Comparison of ENCODE assay signal across 26 cellular contexts in genomic region chr1:211153932-211154331, GRCh38. TPM values are rescaled to one million over a fixed set of nuclear protein-coding genes. Genes with fewer than 3 reads are reported as not detected.
"Had no signal": no experiment of that assay in that cellular context is flagged by ENCODE, and none has a peak within 500 bp of the region (broad histone marks: within the 10 kb centered on the region; RNA-seq: fewer than 3 reads in every experiment).

No MANE protein-coding gene starts in this region.

- ATAC-seq: activated CD8-positive, alpha-beta T cell treated with anti-CD3 and anti-CD28 coated beads, Interleukin-2, amount 10 ng/mL, durations not matched to agents 7 days and 5 days; activated naive CD8-positive, alpha-beta T cell treated with anti-CD3 and anti-CD28 coated beads, Interleukin-2, amount 50 U/mL, for 24 hours; Right ventricle myocardium inferior had no signal

- H3K27me3 Mint-ChIP-seq: activated naive CD8-positive, alpha-beta T cell; activated naive CD8-positive, alpha-beta T cell treated with anti-CD3 and anti-CD28 coated beads, Interleukin-2, amount 50 U/mL, for 24 hours had no signal

- H3K4me1 ChIP-seq: Peyer's patch had no signal

- H3K4me3 Mint-ChIP-seq: activated CD4-positive, alpha-beta T cell treated with anti-CD3 and anti-CD28 coated beads, Interleukin-2, amount 10 ng/mL, durations not matched to agents 7 days and 5 days; activated CD8-positive, alpha-beta T cell treated with anti-CD3 and anti-CD28 coated beads, Interleukin-2, amount 10 ng/mL, durations not matched to agents 7 days and 5 days; activated naive CD4-positive, alpha-beta T cell treated with anti-CD3 and anti-CD28 coated beads for 36 hours; activated naive CD8-positive, alpha-beta T cell; activated naive CD8-positive, alpha-beta T cell treated with anti-CD3 and anti-CD28 coated beads, Interleukin-2, amount 50 U/mL, for 24 hours; activated T-cell treated with anti-CD3 and anti-CD28 coated beads, Interleukin-2, amount 50 U/mL, for 24 hours; T-helper 1 cell treated with Interleukin-12 subunit alpha and Interleukin-12 subunit beta and Interleukin-4 antibody, amounts not matched to agents 30 μg/mL and 1 μg/mL, for 36 hours; T-helper 2 cell treated with Interferon-gamma antibody and Interleukin-4, amounts not matched to agents 5 μg/mL and 100 μg/mL, for 36 hours had no signal

- H3K27ac Mint-ChIP-seq: activated CD4-positive, alpha-beta T cell treated with anti-CD3 and anti-CD28 coated beads, Interleukin-2, amount 10 ng/mL, durations not matched to agents 7 days and 5 days; activated CD8-positive, alpha-beta T cell treated with anti-CD3 and anti-CD28 coated beads, Interleukin-2, amount 10 ng/mL, durations not matched to agents 7 days and 5 days; activated naive CD4-positive, alpha-beta T cell treated with anti-CD3 and anti-CD28 coated beads for 36 hours; activated naive CD8-positive, alpha-beta T cell; activated naive CD8-positive, alpha-beta T cell treated with anti-CD3 and anti-CD28 coated beads, Interleukin-2, amount 50 U/mL, for 24 hours; activated T-cell treated with anti-CD3 and anti-CD28 coated beads, Interleukin-2, amount 50 U/mL, for 24 hours; activated T-helper 2 cell treated with anti-CD3 and anti-CD28 coated beads, Interferon-gamma antibody, Interleukin-2, Interleukin-4, amounts not matched to agents 10 μg/mL and 5 μg/mL and 100 μg/mL, durations not matched to agents 14 hours and 24 hours and 36 hours; T-helper 1 cell treated with Interleukin-12 subunit alpha and Interleukin-12 subunit beta and Interleukin-4 antibody, amounts not matched to agents 30 μg/mL and 1 μg/mL, for 36 hours; T-helper 2 cell treated with Interferon-gamma antibody and Interleukin-4, amounts not matched to agents 5 μg/mL and 100 μg/mL, for 36 hours had no signal

- H3K4me3 ChIP-seq: Peyer's patch had no signal

- H3K27me3 ChIP-seq: brain microvascular endothelial cell, Peyer's patch had no signal

- H3K4me1 Mint-ChIP-seq: activated CD4-positive, alpha-beta T cell treated with anti-CD3 and anti-CD28 coated beads, Interleukin-2, amount 10 ng/mL, durations not matched to agents 7 days and 5 days; activated naive CD8-positive, alpha-beta T cell treated with anti-CD3 and anti-CD28 coated beads, Interleukin-2, amount 50 U/mL, for 24 hours had no signal

- H3K36me3 ChIP-seq: brain microvascular endothelial cell, Peyer's patch had no signal

- DNase-seq: activated CD4-positive, alpha-beta T cell treated with anti-CD3 and anti-CD28 coated beads, Interleukin-2, amount 10 ng/mL, durations not matched to agents 7 days and 5 days; activated CD4-positive, alpha-beta T cell treated with anti-CD3 and anti-CD28 coated beads, Interleukin-2, amount 50 U/mL, for 48 hours; activated CD8-positive, alpha-beta T cell treated with anti-CD3 and anti-CD28 coated beads, Interleukin-2, amount 10 ng/mL, durations not matched to agents 7 days and 5 days; activated gamma-delta T cell; activated naive CD4-positive, alpha-beta T cell treated with anti-CD3 and anti-CD28 coated beads for 36 hours; activated naive CD8-positive, alpha-beta T cell treated with anti-CD3 and anti-CD28 coated beads, Interleukin-2, amount 50 U/mL, for 24 hours; activated T-cell treated with anti-CD3 and anti-CD28 coated beads, Interleukin-2, amount 50 U/mL, for 24 hours; amniotic stem cell; aorta; brain microvascular endothelial cell; central memory CD4-positive, alpha-beta T cell; Karpas-422; NCI-H1105; NCI-H1436 treated with DMSO at 0.1 percent for 48 hours; NCI-H1694 treated with DMSO at 0.1 percent for 48 hours; NCI-H2029; NCI-H345; NCI-H524 treated with DMSO at 0.1 percent for 48 hours; Peyer's patch; SIG-M5 had no signal

- H3K27ac ChIP-seq: brain microvascular endothelial cell, Peyer's patch, RWPE1 had no signal

RNA-seq across cellular contexts. Expression of gene KCNH1, which starts 20.0 kb away (rescaled TPM):
- total RNA-seq: activated CD4-positive, alpha-beta T cell treated with anti-CD3 and anti-CD28 coated beads, Interleukin-2, amount 10 ng/mL, durations not matched to agents 7 days and 5 days; activated CD8-positive, alpha-beta T cell treated with anti-CD3 and anti-CD28 coated beads, Interleukin-2, amount 10 ng/mL, durations not matched to agents 7 days and 5 days; activated naive CD4-positive, alpha-beta T cell treated with anti-CD3 and anti-CD28 coated beads for 36 hours; activated T-helper 2 cell treated with anti-CD3 and anti-CD28 coated beads, Interferon-gamma antibody, Interleukin-2, Interleukin-4, amounts not matched to agents 10 μg/mL and 5 μg/mL and 100 μg/mL, durations not matched to agents 14 hours and 24 hours and 36 hours; Right ventricle myocardium inferior had no signal
